In the genomic region with DNA sequence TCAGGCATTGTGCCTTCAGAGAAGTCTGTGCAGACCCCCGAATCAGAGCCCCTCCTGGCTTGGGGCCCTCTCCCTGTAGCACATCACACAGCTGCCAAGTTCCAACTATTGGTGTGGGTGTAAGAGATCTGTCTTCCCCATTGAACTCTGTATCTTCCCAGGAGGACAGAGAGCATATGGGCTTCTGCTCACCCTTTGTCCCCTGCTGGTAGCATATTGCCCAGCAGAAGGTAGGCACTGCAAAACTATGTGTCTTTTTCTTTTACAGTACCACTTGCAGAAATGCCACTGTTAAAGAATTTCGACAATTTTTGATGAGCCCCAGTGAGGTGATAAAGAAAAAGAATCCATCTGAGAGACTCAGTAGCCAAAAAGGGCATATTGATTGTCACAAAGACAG, we compare ENCODE assay signal across 27 cellular contexts. TPM values are rescaled to one million over a fixed set of nuclear protein-coding genes. Genes with fewer than 3 reads are reported as not detected.
"Had no signal": no experiment of that assay in that cellular context is flagged by ENCODE, and none has a peak within 500 bp of the region (broad histone marks: within the 10 kb centered on the region; RNA-seq: fewer than 3 reads in every experiment).

No MANE protein-coding gene starts in this region.

- H3K27me3 Mint-ChIP-seq: activated CD4-positive, alpha-beta memory T cell treated with anti-CD3 and anti-CD28 coated beads for 36 hours; activated naive CD8-positive, alpha-beta T cell treated with anti-CD3 and anti-CD28 coated beads, Interleukin-2, amount 50 U/mL, for 24 hours had no signal

- H3K4me3 ChIP-seq: ascending aorta, body of pancreas, PC-9 had no signal

- H3K27ac Mint-ChIP-seq: activated CD4-positive, alpha-beta memory T cell treated with anti-CD3 and anti-CD28 coated beads for 36 hours; activated CD4-positive, alpha-beta T cell treated with anti-CD3 and anti-CD28 coated beads, Interleukin-2, amount 10 ng/mL, durations not matched to agents 7 days and 5 days; activated naive CD4-positive, alpha-beta T cell treated with anti-CD3 and anti-CD28 coated beads, Interleukin-2, amount 50 U/mL, for 72 hours; activated naive CD8-positive, alpha-beta T cell treated with anti-CD3 and anti-CD28 coated beads, Interleukin-2, amount 50 U/mL, for 24 hours; T-helper 17 cell had no signal

- H3K9me3 Mint-ChIP-seq: activated CD4-positive, alpha-beta memory T cell treated with anti-CD3 and anti-CD28 coated beads for 36 hours; activated CD4-positive, alpha-beta T cell treated with anti-CD3 and anti-CD28 coated beads, Interleukin-2, amount 10 ng/mL, durations not matched to agents 7 days and 5 days; activated naive CD4-positive, alpha-beta T cell treated with anti-CD3 and anti-CD28 coated beads, Interleukin-2, amount 50 U/mL, for 72 hours; activated naive CD8-positive, alpha-beta T cell treated with anti-CD3 and anti-CD28 coated beads, Interleukin-2, amount 50 U/mL, for 24 hours; activated T-cell treated with anti-CD3 and anti-CD28 coated beads, Interleukin-2, amount 50 U/mL, for 4 hours; central memory CD8-positive, alpha-beta T cell had no signal

- DNase-seq: activated CD4-positive, alpha-beta memory T cell treated with anti-CD3 and anti-CD28 coated beads for 36 hours; activated CD4-positive, alpha-beta T cell treated with anti-CD3 and anti-CD28 coated beads, Interleukin-2, amount 10 ng/mL, durations not matched to agents 7 days and 5 days; activated CD4-positive, CD25-positive, alpha-beta regulatory T cell; activated CD8-positive, alpha-beta memory T cell treated with anti-CD3 and anti-CD28 coated beads for 24 hours; activated effector memory CD4-positive, alpha-beta T cell treated with anti-CD3 and anti-CD28 coated beads, Interleukin-2, amount 50 U/mL, for 16 hours; activated naive CD4-positive, alpha-beta T cell treated with Interleukin-2 at 50 U/mL for 16 hours; activated naive CD8-positive, alpha-beta T cell treated with anti-CD3 and anti-CD28 coated beads, Interleukin-2, amount 50 U/mL, for 24 hours; activated T-cell treated with anti-CD3 and anti-CD28 coated beads, Interleukin-2, amount 50 U/mL, for 4 hours; amniotic stem cell; body of pancreas; MM.1S; NCI-H1105 treated with DMSO at 0.1 percent for 48 hours; NCI-H1436 treated with DMSO at 0.1 percent for 48 hours; NCI-H1930; NCI-H345; NCI-H510A treated with DMSO at 0.1 percent for 48 hours; NCI-H69; NK-92 treated with Interleukin-12 subunit alpha and Interleukin-12 subunit beta, amount 100 ng/mL, for 24 hours; PC-9; SHP77 treated with DMSO at 0.1 percent for 48 hours; T-helper 17 cell; T1000 had no signal

- H3K36me3 Mint-ChIP-seq: activated CD4-positive, alpha-beta memory T cell treated with anti-CD3 and anti-CD28 coated beads for 36 hours; activated naive CD4-positive, alpha-beta T cell treated with anti-CD3 and anti-CD28 coated beads, Interleukin-2, amount 50 U/mL, for 72 hours had no signal

- H3K27ac ChIP-seq: ascending aorta, body of pancreas, KMS-11, PC-9 had no signal

- ATAC-seq: activated naive CD4-positive, alpha-beta T cell treated with anti-CD3 and anti-CD28 coated beads, Interleukin-2, amount 50 U/mL, for 72 hours; activated naive CD8-positive, alpha-beta T cell treated with anti-CD3 and anti-CD28 coated beads, Interleukin-2, amount 50 U/mL, for 24 hours; activated T-cell treated with anti-CD3 and anti-CD28 coated beads, Interleukin-2, amount 50 U/mL, for 4 hours; body of pancreas; T-helper 17 cell had no signal

- H3K4me3 Mint-ChIP-seq: activated CD4-positive, alpha-beta memory T cell treated with anti-CD3 and anti-CD28 coated beads for 36 hours; activated CD4-positive, alpha-beta T cell treated with anti-CD3 and anti-CD28 coated beads, Interleukin-2, amount 10 ng/mL, durations not matched to agents 7 days and 5 days; activated naive CD8-positive, alpha-beta T cell treated with anti-CD3 and anti-CD28 coated beads, Interleukin-2, amount 50 U/mL, for 24 hours; activated T-cell treated with anti-CD3 and anti-CD28 coated beads, Interleukin-2, amount 50 U/mL, for 4 hours; central memory CD8-positive, alpha-beta T cell; T-helper 17 cell had no signal

- H3K27me3 ChIP-seq: ascending aorta, body of pancreas had no signal

- H3K9ac ChIP-seq: KMS-11 had no signal

- H3K9me3 ChIP-seq: ascending aorta, body of pancreas had no signal

- H3K4me1 Mint-ChIP-seq: activated CD4-positive, alpha-beta T cell treated with anti-CD3 and anti-CD28 coated beads, Interleukin-2, amount 10 ng/mL, durations not matched to agents 7 days and 5 days; activated naive CD8-positive, alpha-beta T cell treated with anti-CD3 and anti-CD28 coated beads, Interleukin-2, amount 50 U/mL, for 24 hours; central memory CD8-positive, alpha-beta T cell; T-helper 17 cell had no signal

- H3K4me2 ChIP-seq: KMS-11, PC-9 had no signal

- H2AFZ ChIP-seq: PC-9 had no signal

- H3K4me1 ChIP-seq: ascending aorta, body of pancreas had no signal

- H3K36me3 ChIP-seq: ascending aorta had no signal

RNA-seq across cellular contexts. Expression of gene NPY, which starts 59.6 kb away (rescaled TPM):
- total RNA-seq: activated CD4-positive, alpha-beta memory T cell treated with anti-CD3 and anti-CD28 coated beads for 36 hours; activated CD4-positive, alpha-beta T cell treated with anti-CD3 and anti-CD28 coated beads, Interleukin-2, amount 10 ng/mL, durations not matched to agents 7 days and 5 days; activated naive CD4-positive, alpha-beta T cell treated with anti-CD3 and anti-CD28 coated beads, Interleukin-2, amount 50 U/mL, for 72 hours; activated T-cell treated with anti-CD3 and anti-CD28 coated beads, Interleukin-2, amount 50 U/mL, for 4 hours; ascending aorta; PC-9; SK-MEL-5; T-helper 17 cell had no signal
